Comparison of ENCODE assay signal across 19 cellular contexts in the genomic region with DNA sequence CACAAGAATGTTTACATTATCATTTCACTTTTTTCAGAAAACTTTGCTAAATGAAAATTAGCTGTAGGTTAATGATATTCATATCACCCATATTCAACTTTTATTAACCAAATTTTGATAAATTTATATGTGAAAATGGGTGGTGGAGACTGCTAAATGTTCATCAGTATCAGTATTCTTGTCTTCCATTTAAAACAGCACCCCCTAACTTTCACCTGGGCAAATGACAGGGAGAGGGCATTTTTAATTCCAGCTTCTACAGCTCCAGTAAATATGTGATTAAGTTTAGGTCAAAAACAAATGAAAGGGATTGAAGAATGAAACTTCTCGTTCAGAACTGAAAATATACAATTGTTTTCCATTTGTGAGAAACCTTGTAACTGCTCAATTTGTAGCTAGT.
A peak's percentile ranks its signal among the peaks of the same experiment; 100 is the strongest.
DNase-seq lines count a peak whose midpoint lies in the region; ATAC-seq, FAIRE-seq and TF ChIP-seq lines count a peak whose summit lies in the region.
"Had no signal": no experiment of that assay in that cellular context is flagged by ENCODE, and none has a peak within 500 bp of the region (broad histone marks: within the 10 kb centered on the region; RNA-seq: fewer than 3 reads in every experiment).

No MANE protein-coding gene starts in this region.

- H3K4me3 ChIP-seq in A549 (no peak overlapping the region), OCI-LY7 (ENCODE audit: low read depth, low read length, poor library complexity, severe bottlenecking) (no peak overlapping the region), epithelial cell of esophagus (ENCODE audit: low read length) (no peak overlapping the region)
- H3K4me3 ChIP-seq: esophagus muscularis mucosa, right lobe of liver had no signal

- FAIRE-seq in A549 (lab: Jason Lieb, UNC): no peak
- FAIRE-seq: islet of Langerhans had no signal

- no peaks in the 10 kb centered on the region for H3K36me3 ChIP-seq in OCI-LY7 (ENCODE audit: insufficient read depth, low read length)
- H3K36me3 ChIP-seq: esophagus muscularis mucosa, right lobe of liver had no signal

- no peak overlapping the region for H3K4me3 Mint-ChIP-seq in activated naive CD4-positive, alpha-beta T cell treated with anti-CD3 and anti-CD28 coated beads for 36 hours
- H3K4me3 Mint-ChIP-seq: activated CD4-positive, alpha-beta memory T cell treated with anti-CD3 and anti-CD28 coated beads for 36 hours; activated T-cell treated with anti-CD3 and anti-CD28 coated beads, Interleukin-2, amount 50 U/mL, for 24 hours; dendritic cell treated with granulocyte-macrophage colony-stimulating factor and Interleukin-4, amounts not matched to agents 40 ng/mL and 50 ng/mL, for 4 days had no signal

- no peak overlapping the region for H2AFZ ChIP-seq in OCI-LY7 (ENCODE audit: low read length)

- no peaks in the 10 kb centered on the region for H3K9me3 ChIP-seq in A549
- H3K9me3 ChIP-seq in OCI-LY7 (ENCODE audit: low read length): no peaks in the 10 kb centered on the region
- H3K9me3 ChIP-seq: esophagus muscularis mucosa, right lobe of liver had no signal

- no peaks in the 10 kb centered on the region for H3K4me1 Mint-ChIP-seq in activated naive CD4-positive, alpha-beta T cell treated with anti-CD3 and anti-CD28 coated beads for 36 hours (ENCODE audit: low read depth)

- no peaks in the 10 kb centered on the region for H4K20me1 ChIP-seq in OCI-LY7 (ENCODE audit: insufficient read depth, low read length)

- no peaks in the 10 kb centered on the region for H3K36me3 Mint-ChIP-seq in activated naive CD4-positive, alpha-beta T cell treated with anti-CD3 and anti-CD28 coated beads for 36 hours (ENCODE audit: low read depth)
- H3K36me3 Mint-ChIP-seq: activated CD4-positive, alpha-beta memory T cell treated with anti-CD3 and anti-CD28 coated beads for 36 hours; activated naive CD4-positive, alpha-beta T cell treated with anti-CD3 and anti-CD28 coated beads, Interleukin-2, amount 50 U/mL, for 72 hours had no signal

- H3K79me2 ChIP-seq in OCI-LY7 (ENCODE audit: insufficient read depth, low read depth, low read length): no peaks in the 10 kb centered on the region

- 0% methylated on average over 1 of the region's 1 CpG for WGBS in A549 (ENCODE audit: missing lambda C conversion rate)

- intact Hi-C loops in OCI-LY7 (cut with micrococcal nuclease; ENCODE audit: unreplicated experiment): no loop called here
- intact Hi-C loops in activated naive CD4-positive, alpha-beta T cell treated with anti-CD3 and anti-CD28 coated beads for 36 hours (cut with micrococcal nuclease): no loop called here

- no peak for ATAC-seq in A549
- no peak for ATAC-seq in GM18907 (IDR thresholded peaks at IDR 0.05; ENCODE audit: unreplicated experiment)
- ATAC-seq in HG03159 (IDR thresholded peaks at IDR 0.05; ENCODE audit: unreplicated experiment): no peak
- ATAC-seq: activated naive CD4-positive, alpha-beta T cell treated with anti-CD3 and anti-CD28 coated beads, Interleukin-2, amount 50 U/mL, for 72 hours; right lobe of liver had no signal

- TF ChIP-seq CTCF in A549 (IDR thresholded peaks at IDR 0.05): 0 out of 3 replicates have a peak, but pooled peaks have one; percentile 7
- TF ChIP-seq CTCF in GM13977 (IDR thresholded peaks at IDR 0.05; ENCODE audit: extremely low read depth, insufficient read depth, missing control alignments): peak; percentile 37
- peak; percentile 61 for TF ChIP-seq CTCF in OCI-LY7 (conservative IDR thresholded peaks at IDR 0.05; ENCODE audit: low read length)
- peak; percentile 28 for TF ChIP-seq CTCF in epithelial cell of esophagus (IDR thresholded peaks at IDR 0.05; ENCODE audit: insufficient read depth, low read depth, low read length, missing control alignments)

- no peak for TF ChIP-seq EP300 in A549 (IDR thresholded peaks at IDR 0.05)

- no peak overlapping the region for H3K27ac Mint-ChIP-seq in activated naive CD4-positive, alpha-beta T cell treated with anti-CD3 and anti-CD28 coated beads for 36 hours
- H3K27ac Mint-ChIP-seq: activated CD4-positive, alpha-beta memory T cell treated with anti-CD3 and anti-CD28 coated beads for 36 hours; activated naive CD4-positive, alpha-beta T cell treated with anti-CD3 and anti-CD28 coated beads, Interleukin-2, amount 50 U/mL, for 72 hours; activated T-cell treated with anti-CD3 and anti-CD28 coated beads, Interleukin-2, amount 50 U/mL, for 24 hours; dendritic cell treated with granulocyte-macrophage colony-stimulating factor and Interleukin-4, amounts not matched to agents 40 ng/mL and 50 ng/mL, for 4 days had no signal

- no peak for TF ChIP-seq RAD21 in A549 (conservative IDR thresholded peaks at IDR 0.05 in 1 of 2, IDR thresholded peaks at IDR 0.05 in 1 of 2)

- in situ Hi-C loops in GM13977 (cut with MboI; ENCODE audit: low pct_unique_long_range_greater_than_20kb, low sequenced_read_pairs, unreplicated experiment): no loop called here

- H3K27ac ChIP-seq in A549: no peak overlapping the region
- H3K27ac ChIP-seq in OCI-LY7 (ENCODE audit: low read depth, low read length, poor library complexity, severe bottlenecking): no peak overlapping the region
- H3K27ac ChIP-seq: esophagus muscularis mucosa, right lobe of liver had no signal

- H3K4me1 ChIP-seq in A549: no peaks in the 10 kb centered on the region
- no peaks in the 10 kb centered on the region for H3K4me1 ChIP-seq in OCI-LY7 (ENCODE audit: insufficient read depth, low read length, poor library complexity, severe bottlenecking)
- H3K4me1 ChIP-seq: esophagus muscularis mucosa, right lobe of liver had no signal

- TF ChIP-seq POLR2A in A549 (IDR thresholded peaks at IDR 0.05; ENCODE audit: low read length): no peak

- POLR2A ChIA-PET in A549 (lab: Yijun Ruan, JAX): no interaction called here
- POLR2A ChIA-PET in OCI-LY7 (lab: Charles Lee): interaction anchor here (0.7 to 1.3 kb wide), 3 partner anchors 23 to 188 kb away, joined by 3 read pairs; no protein-coding TSS in a partner anchor

- CTCF ChIA-PET in A549 (lab: Yijun Ruan, JAX) (no interaction called here), OCI-LY7 (lab: Charles Lee; ENCODE audit: unreplicated experiment) (no interaction called here)
- CTCF ChIA-PET in activated naive CD4-positive, alpha-beta T cell treated with anti-CD3 and anti-CD28 coated beads for 36 hours (lab: Charles Lee): no interaction called here

- no peaks in the 10 kb centered on the region for H3K27me3 Mint-ChIP-seq in activated naive CD4-positive, alpha-beta T cell treated with anti-CD3 and anti-CD28 coated beads for 36 hours (ENCODE audit: low read depth)
- H3K27me3 Mint-ChIP-seq: activated CD4-positive, alpha-beta memory T cell treated with anti-CD3 and anti-CD28 coated beads for 36 hours; activated T-cell treated with anti-CD3 and anti-CD28 coated beads, Interleukin-2, amount 50 U/mL, for 24 hours; dendritic cell treated with granulocyte-macrophage colony-stimulating factor and Interleukin-4, amounts not matched to agents 40 ng/mL and 50 ng/mL, for 4 days had no signal

- BruUV-seq in OCI-LY7 (replicated peaks; lab: Mats Ljungman, UMichigan): no TSS peak

- H3K4me2 ChIP-seq in A549: no peak overlapping the region
- no peak overlapping the region for H3K4me2 ChIP-seq in OCI-LY7 (ENCODE audit: low read length)

- DNase-seq in A549 (ENCODE audit: low read depth in 1 of 2, low spot score in 1 of 2) (no peak), GM13977 (ENCODE audit: low spot score) (no peak), OCI-LY7 (ENCODE audit: low spot score) (no peak), epithelial cell of esophagus (ENCODE audit: low read depth) (peak; percentile 10), HPDE6-E6E7 (ENCODE audit: extremely low spot score) (no peak)
- no peak for DNase-seq in activated naive CD4-positive, alpha-beta T cell treated with anti-CD3 and anti-CD28 coated beads for 36 hours
- DNase-seq: activated CD4-positive, alpha-beta memory T cell treated with anti-CD3 and anti-CD28 coated beads for 36 hours; activated T-cell treated with anti-CD3 and anti-CD28 coated beads, Interleukin-2, amount 50 U/mL, for 24 hours; COR-L47; head of caudate nucleus; NCI-H2029; right lobe of liver; substantia nigra had no signal

- no peaks in the 10 kb centered on the region for H3K9me2 ChIP-seq in OCI-LY7 (ENCODE audit: insufficient read depth, low read length)

- H3K9me3 Mint-ChIP-seq in activated naive CD4-positive, alpha-beta T cell treated with anti-CD3 and anti-CD28 coated beads for 36 hours: peaks cover 15% of the 10 kb centered on the region
- H3K9me3 Mint-ChIP-seq: dendritic cell treated with granulocyte-macrophage colony-stimulating factor and Interleukin-4, amounts not matched to agents 40 ng/mL and 50 ng/mL, for 4 days had no signal

TF ChIP-seq in A549, 52 proteins besides CTCF, POLR2A, EP300 and RAD21:
- no peak for TF ChIP-seq RFX5 (IDR thresholded peaks at IDR 0.05)
- TF ChIP-seq MAFK (IDR thresholded peaks at IDR 0.05; ENCODE audit: partially characterized antibody): no peak
- no peak for TF ChIP-seq CHD2 (IDR thresholded peaks at IDR 0.05; ENCODE audit: low read length, partially characterized antibody)
- TF ChIP-seq HOXB13 (CRISPR knock-in tag; IDR thresholded peaks at IDR 0.05; ENCODE audit: low read depth): no peak
TF ChIP-seq in A549: peak in this region for 0.

Comparison
In these comparisons a context has a peak if more than half of its experiments do, and no peak if none do; other contexts are left out.
1. CTCF ChIP-seq: peak in every context shown above with its lines; median percentile 61 in OCI-LY7; 37 in GM13977; 28 in epithelial cell of esophagus; 7 in A549.